8 cellular contexts compared by ENCODE assay signal in the genomic region with DNA sequence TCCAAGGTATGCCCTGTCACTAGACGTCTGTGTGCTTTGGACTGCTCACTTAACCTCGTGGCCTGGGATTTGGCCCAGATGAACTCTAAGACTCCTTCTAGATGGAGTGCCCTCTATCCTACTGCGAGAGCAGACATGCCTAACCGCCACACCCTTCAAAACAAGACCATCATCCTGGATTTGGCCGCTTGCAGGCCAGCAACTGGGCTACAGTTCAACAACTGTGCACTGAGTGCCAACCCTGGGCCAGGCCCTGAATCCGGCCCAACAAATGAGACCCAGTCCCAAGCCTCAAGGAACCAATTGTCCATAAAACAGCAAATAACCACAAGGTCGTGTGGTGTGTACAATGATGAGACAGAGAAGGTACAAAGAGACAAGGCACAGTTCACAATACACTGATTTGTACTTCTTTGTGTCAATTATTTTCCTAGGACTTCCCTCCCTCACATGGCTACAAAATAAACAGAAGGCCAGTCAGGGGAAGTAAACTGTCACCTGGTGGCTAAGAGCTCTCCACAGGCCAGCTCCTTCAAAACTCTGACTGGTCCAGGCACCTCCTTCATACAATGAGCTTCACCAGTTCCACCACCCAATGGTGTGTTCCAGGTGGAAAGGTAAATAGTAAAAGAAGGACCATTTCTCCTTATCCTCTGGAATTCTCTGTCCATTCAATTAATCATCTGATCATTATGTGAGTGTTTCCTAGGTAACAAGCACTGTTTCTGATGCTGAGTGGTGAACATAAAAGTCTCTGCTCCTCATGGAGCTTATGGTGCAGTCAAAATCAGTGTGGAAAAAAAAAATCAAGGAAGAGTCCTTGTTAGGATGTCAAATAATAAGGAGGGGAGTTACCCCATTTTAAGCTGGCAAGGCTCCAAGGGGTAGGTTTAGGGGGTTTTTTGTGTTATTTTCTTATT.
DNase-seq lines count a peak whose midpoint lies in the region; ATAC-seq and TF ChIP-seq lines count a peak whose summit lies in the region.

No MANE protein-coding gene starts in this region.

- no peak for TF ChIP-seq CTCF in osteoblast (IDR thresholded peaks at IDR 0.05; ENCODE audit: extremely low read depth, low read depth, low read length)

- peaks cover under 1% of the 10 kb centered on the region for H3K36me3 ChIP-seq in osteoblast (ENCODE audit: insufficient read depth, low read length)

- DNase-seq in NCI-H187 (lab: John Stamatoyannopoulos, UW) (peak; percentile 10 to 37), left lobe of liver (ENCODE audit: low spot score) (peak; percentile 51), substantia nigra (lab: John Stamatoyannopoulos, UW) (peak in 27 of 49 donors; percentile 14 to 63 (median 39)), activated gamma-delta T cell (lab: John Stamatoyannopoulos, UW) (no peak), osteoblast (ENCODE audit: insufficient read length, low spot score, missing footprints) (no peak)
- no peak for DNase-seq in stimulated activated CD4-positive, alpha-beta T cell treated with anti-CD3 and anti-CD28 coated beads, Interleukin-1b, Interleukin-23, amount 100 ng/mL, for 48 hours
- no peak for DNase-seq in stimulated activated naive B cell treated with anti-CD40 and anti-IgM and Interleukin-4, amounts not matched to agents 10 μg/mL and 1 μg/mL and 100 μg/mL, for 72 hours

- H3K36me3 Mint-ChIP-seq in activated T-helper 17 cell treated with anti-CD3 and anti-CD28 coated beads, Interleukin-2, amount 50 U/mL, for 72 hours (ENCODE audit: low read depth): peaks cover 37% of the 10 kb centered on the region
- H3K36me3 Mint-ChIP-seq in stimulated activated naive B cell treated with anti-CD40 and anti-IgM and Interleukin-4, amounts not matched to agents 10 μg/mL and 1 μg/mL and 100 μg/mL, for 72 hours: peaks cover 10 to 20% of the 10 kb centered on the region in 2 donors

- H3K79me2 ChIP-seq in osteoblast (ENCODE audit: insufficient read depth, low read length): peaks cover 100% of the 10 kb centered on the region

- no peak overlapping the region for H3K4me2 ChIP-seq in osteoblast (ENCODE audit: insufficient read depth, low read length)

- no peak for ATAC-seq in activated T-helper 17 cell treated with anti-CD3 and anti-CD28 coated beads, Interleukin-2, amount 50 U/mL, for 72 hours (replicated peaks)
- ATAC-seq in left lobe of liver: peak; percentile 61
- ATAC-seq in stimulated activated naive B cell treated with anti-CD40 and anti-IgM and Interleukin-4, amounts not matched to agents 10 μg/mL and 1 μg/mL and 100 μg/mL, for 72 hours (replicated peaks): no peak

- H3K4me1 Mint-ChIP-seq in activated T-helper 17 cell treated with anti-CD3 and anti-CD28 coated beads, Interleukin-2, amount 50 U/mL, for 72 hours: peaks cover 66% of the 10 kb centered on the region
- H3K4me1 Mint-ChIP-seq in stimulated activated naive B cell treated with anti-CD40 and anti-IgM and Interleukin-4, amounts not matched to agents 10 μg/mL and 1 μg/mL and 100 μg/mL, for 72 hours: peaks cover 45 to 56% of the 10 kb centered on the region in 2 donors

- H3K27me3 Mint-ChIP-seq in activated T-helper 17 cell treated with anti-CD3 and anti-CD28 coated beads, Interleukin-2, amount 50 U/mL, for 72 hours: no peaks in the 10 kb centered on the region
- H3K27me3 Mint-ChIP-seq in stimulated activated naive B cell treated with anti-CD40 and anti-IgM and Interleukin-4, amounts not matched to agents 10 μg/mL and 1 μg/mL and 100 μg/mL, for 72 hours: no peaks in the 10 kb centered on the region

- no peaks in the 10 kb centered on the region for H3K27me3 ChIP-seq in osteoblast (ENCODE audit: insufficient read depth, low read length)

- no peaks in the 10 kb centered on the region for H3K9me3 ChIP-seq in osteoblast (ENCODE audit: low read depth, low read length)

- H3K9me3 Mint-ChIP-seq in activated T-helper 17 cell treated with anti-CD3 and anti-CD28 coated beads, Interleukin-2, amount 50 U/mL, for 72 hours: no peaks in the 10 kb centered on the region
- H3K9me3 Mint-ChIP-seq in stimulated activated naive B cell treated with anti-CD40 and anti-IgM and Interleukin-4, amounts not matched to agents 10 μg/mL and 1 μg/mL and 100 μg/mL, for 72 hours: no peaks in the 10 kb centered on the region

- peak overlapping the region; percentile 66 for H3K27ac Mint-ChIP-seq in activated T-helper 17 cell treated with anti-CD3 and anti-CD28 coated beads, Interleukin-2, amount 50 U/mL, for 72 hours
- H3K27ac Mint-ChIP-seq in stimulated activated naive B cell treated with anti-CD40 and anti-IgM and Interleukin-4, amounts not matched to agents 10 μg/mL and 1 μg/mL and 100 μg/mL, for 72 hours: no peak overlapping the region

- no peak overlapping the region for H2AFZ ChIP-seq in osteoblast (ENCODE audit: low read length)

- H3K4me1 ChIP-seq in osteoblast (ENCODE audit: insufficient read depth, low read length): peaks cover 42% of the 10 kb centered on the region

- H3K27ac ChIP-seq in substantia nigra (ENCODE audit: low read depth, low read length, poor library complexity, severe bottlenecking) (peak overlapping the region; percentile 73), osteoblast (ENCODE audit: low read depth, low read length) (no peak overlapping the region)

- H3K4me3 ChIP-seq in osteoblast (ENCODE audit: insufficient read depth, low read length): no peak overlapping the region

- H4K20me1 ChIP-seq in osteoblast (ENCODE audit: insufficient read depth, low read length): peaks cover 72% of the 10 kb centered on the region

- no peak overlapping the region for H3K4me3 Mint-ChIP-seq in activated T-helper 17 cell treated with anti-CD3 and anti-CD28 coated beads, Interleukin-2, amount 50 U/mL, for 72 hours
- no peak overlapping the region for H3K4me3 Mint-ChIP-seq in stimulated activated naive B cell treated with anti-CD40 and anti-IgM and Interleukin-4, amounts not matched to agents 10 μg/mL and 1 μg/mL and 100 μg/mL, for 72 hours

Comparison
In these comparisons a context has a peak if more than half of its experiments do, and no peak if none do; other contexts are left out.
1. DNase-seq: peak in NCI-H187 (2 of 2), left lobe of liver (single experiment) and substantia nigra (27 of 49); none in stimulated activated CD4-positive, alpha-beta T cell treated with anti-CD3 and anti-CD28 coated beads, Interleukin-1b, Interleukin-23, amount 100 ng/mL, for 48 hours (single experiment), stimulated activated naive B cell treated with anti-CD40 and anti-IgM and Interleukin-4, amounts not matched to agents 10 μg/mL and 1 μg/mL and 100 μg/mL, for 72 hours (single experiment), activated gamma-delta T cell (single experiment) and osteoblast (single experiment).